ENCODE assay signal across 2 cellular contexts in genomic region chr1:217650674-217651073, GRCh38.
TF ChIP-seq lines count a peak whose summit lies in the region.

No MANE protein-coding gene starts in this region.

TF ChIP-seq in IMR-90, 13 proteins besides CTCF, POLR2A, EP300 and RAD21:
- TF ChIP-seq SMC3 (IDR thresholded peaks at IDR 0.05; ENCODE audit: low read depth, low read length) (no peak), CEBPB (IDR thresholded peaks at IDR 0.05; ENCODE audit: low read depth, low read length) (peak; percentile 59), CHD1 (IDR thresholded peaks at IDR 0.05; ENCODE audit: low read depth, low read length) (no peak), MAFK (IDR thresholded peaks at IDR 0.05; ENCODE audit: low read depth, low read length) (no peak), RCOR1 (IDR thresholded peaks at IDR 0.05; ENCODE audit: insufficient replicate concordance, low read length) (no peak)
TF ChIP-seq in IMR-90: peak in this region for 1.

TF ChIP-seq in K562, 482 proteins besides CTCF, POLR2A, EP300 and RAD21:
- TF ChIP-seq CEBPG (CRISPR knock-in tag; IDR thresholded peaks at IDR 0.05) (no peak), CEBPG (tag; conservative IDR thresholded peaks at IDR 0.05 in 1 of 2, IDR thresholded peaks at IDR 0.05 in 1 of 2) (peak in 1 of 2 experiments; percentile 77; a peak in 2 of 4 replicates), ZNF668 (CRISPR knock-in tag; IDR thresholded peaks at IDR 0.05) (no peak), CEBPB (tag; IDR thresholded peaks at IDR 0.05) (peak; percentile 53), ZBTB49 (CRISPR knock-in tag; IDR thresholded peaks at IDR 0.05; ENCODE audit: borderline replicate concordance) (no peak)
